Comparison of ENCODE assay signal across 20 cellular contexts in the genomic region with DNA sequence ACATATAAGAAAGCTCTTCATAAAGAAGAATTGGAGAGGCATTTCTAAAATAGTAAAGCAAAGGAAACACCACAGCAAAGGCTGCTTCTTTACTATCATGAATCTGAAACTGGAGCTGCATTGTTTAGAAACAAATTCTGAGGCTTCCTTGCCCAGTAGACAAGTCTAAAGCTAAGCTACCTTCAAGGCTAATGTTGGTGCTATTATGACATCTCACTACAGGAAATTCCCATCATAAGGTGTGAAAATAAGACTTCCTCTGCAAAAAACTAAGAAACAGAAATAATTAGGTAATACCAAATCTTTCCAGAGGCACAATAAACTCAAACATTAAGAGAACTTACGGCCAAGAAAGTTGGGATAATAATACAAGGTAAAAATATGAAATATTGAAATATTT.
A peak's percentile ranks its signal among the peaks of the same experiment; 100 is the strongest.
DNase-seq lines count a peak whose midpoint lies in the region; ATAC-seq and TF ChIP-seq lines count a peak whose summit lies in the region.
"Had no signal": no experiment of that assay in that cellular context is flagged by ENCODE, and none has a peak within 500 bp of the region (broad histone marks: within the 10 kb centered on the region; RNA-seq: fewer than 3 reads in every experiment).

No MANE protein-coding gene starts in this region.

- ATAC-seq in GM18499 (IDR thresholded peaks at IDR 0.05; ENCODE audit: insufficient read depth, unreplicated experiment), result peak; percentile 40
- peak; percentile 48 for ATAC-seq in GM21381 (IDR thresholded peaks at IDR 0.05; ENCODE audit: unreplicated experiment)
- ATAC-seq in HG03432 (IDR thresholded peaks at IDR 0.05; ENCODE audit: unreplicated experiment), result peak; percentile 42
- ATAC-seq in GM19023 (IDR thresholded peaks at IDR 0.05; ENCODE audit: unreplicated experiment), result no peak
- ATAC-seq: CD8-positive, alpha-beta T cell; T-helper 17 cell had no signal

- H3K36me3 ChIP-seq in osteoblast (ENCODE audit: insufficient read depth, low read length) (no peaks in the 10 kb centered on the region), right atrium auricular region (no peaks in the 10 kb centered on the region)
- H3K36me3 ChIP-seq: BLaER1 treated with 17β-estradiol and CSF1 and Interleukin-3, amounts not matched to agents 10 nM and 100 nM; Peyer's patch; SJSA1 had no signal

- peak overlapping the region; percentile 19 for H2AFZ ChIP-seq in osteoblast (ENCODE audit: low read length)

- H3K79me2 ChIP-seq in osteoblast (ENCODE audit: insufficient read depth, low read length), result no peaks in the 10 kb centered on the region

- H3K9me3 ChIP-seq in osteoblast (ENCODE audit: low read depth, low read length), result no peaks in the 10 kb centered on the region
- peaks cover 0 to 7% of the 10 kb centered on the region in 2 donors for H3K9me3 ChIP-seq in right atrium auricular region
- H3K9me3 ChIP-seq: Peyer's patch, SJSA1 had no signal

- DNase-seq in osteoblast (ENCODE audit: insufficient read length, low spot score, missing footprints), result no peak
- no peak for DNase-seq in foreskin melanocyte
- DNase-seq in right atrium auricular region (ENCODE audit: low spot score), result no peak
- no peak for DNase-seq in KG1 (lab: John Stamatoyannopoulos, UW)
- DNase-seq: Calu3; CD8-positive, alpha-beta T cell; DMS53; EL; NCI-H1092 treated with DMSO at 0.1 percent for 48 hours; NCI-H2081; NCI-H748 treated with DMSO at 0.1 percent for 48 hours; NK-92 treated with Interleukin-12 subunit alpha and Interleukin-12 subunit beta, amount 100 ng/mL, for 24 hours; Peyer's patch; T-helper 17 cell had no signal

- no peaks in the 10 kb centered on the region for H4K20me1 ChIP-seq in osteoblast (ENCODE audit: insufficient read depth, low read length)
- H4K20me1 ChIP-seq: BLaER1 treated with 17β-estradiol and CSF1 and Interleukin-3, amounts not matched to agents 10 nM and 100 nM had no signal

- H3K4me1 ChIP-seq in osteoblast (ENCODE audit: insufficient read depth, low read length) (peaks cover 4% of the 10 kb centered on the region), right atrium auricular region (no peaks in the 10 kb centered on the region)
- H3K4me1 ChIP-seq: Peyer's patch had no signal

- no peak overlapping the region for H3K4me3 ChIP-seq in osteoblast (ENCODE audit: insufficient read depth, low read length)
- no peak overlapping the region for H3K4me3 ChIP-seq in right atrium auricular region
- H3K4me3 ChIP-seq: BLaER1 treated with 17β-estradiol and CSF1 and Interleukin-3, amounts not matched to agents 10 nM and 100 nM; Peyer's patch; SJSA1 had no signal

- TF ChIP-seq CTCF in osteoblast (IDR thresholded peaks at IDR 0.05; ENCODE audit: extremely low read depth, low read depth, low read length) (no peak), right atrium auricular region (IDR thresholded peaks at IDR 0.05) (no peak)

- H3K27ac ChIP-seq in osteoblast (ENCODE audit: low read depth, low read length) (no peak overlapping the region), right atrium auricular region (no peak overlapping the region)
- H3K27ac ChIP-seq: BLaER1 treated with 17β-estradiol and CSF1 and Interleukin-3, amounts not matched to agents 10 nM and 100 nM; Peyer's patch; SJSA1 had no signal

- no peak overlapping the region for H3K4me2 ChIP-seq in osteoblast (ENCODE audit: insufficient read depth, low read length)
- H3K4me2 ChIP-seq: BLaER1 treated with 17β-estradiol and CSF1 and Interleukin-3, amounts not matched to agents 10 nM and 100 nM had no signal

- no peaks in the 10 kb centered on the region for H3K27me3 ChIP-seq in osteoblast (ENCODE audit: insufficient read depth, low read length)
- no peaks in the 10 kb centered on the region for H3K27me3 ChIP-seq in right atrium auricular region
- H3K27me3 ChIP-seq: BLaER1 treated with 17β-estradiol and CSF1 and Interleukin-3, amounts not matched to agents 10 nM and 100 nM; Peyer's patch; SJSA1 had no signal
